ENCODE assay signal across 24 cellular contexts in genomic region chr18:55841314-55841713, GRCh38.
"Had no signal": no experiment of that assay in that cellular context is flagged by ENCODE, and none has a peak within 500 bp of the region (broad histone marks: within the 10 kb centered on the region; RNA-seq: fewer than 3 reads in every experiment).

No MANE protein-coding gene starts in this region.

- H3K27me3 Mint-ChIP-seq: naive thymus-derived CD8-positive, alpha-beta T cell had no signal

- H3K27ac Mint-ChIP-seq: immature natural killer cell; naive thymus-derived CD8-positive, alpha-beta T cell; nephron progenitor cell; stimulated activated effector memory CD8-positive, alpha-beta T cell treated with anti-CD3 and anti-CD28 coated beads, Interleukin-12 subunit alpha, Interleukin-12 subunit beta, amount 100 ng/mL, for 72 hours had no signal

- DNase-seq: dermis blood vessel endothelial cell; effector memory CD4-positive, alpha-beta T cell; hypothalamus; immature natural killer cell; islet precursor cell; kidney glomerular epithelial cell; left ventricle myocardium superior; lower lobe of right lung; naive thymus-derived CD8-positive, alpha-beta T cell; nephron progenitor cell; nucleus accumbens; right cardiac atrium; sigmoid colon; stimulated activated CD4-positive, alpha-beta T cell treated with anti-CD3 and anti-CD28 coated beads, Interleukin-2, amount 100 ng/mL, for 24 hours; stimulated activated CD4-positive, alpha-beta T cell treated with anti-CD3 and anti-CD28 coated beads, Interleukin-4, amount 100 ng/mL, for 24 hours; stimulated activated naive CD8-positive, alpha-beta T cell treated with anti-CD3 and anti-CD28 coated beads, Interleukin-15, Interleukin-2, amounts not matched to agents 100 U/mL and 50 U/mL, for 24 hours; substantia nigra; testis had no signal

- H3K4me1 ChIP-seq: lower lobe of right lung, sigmoid colon, testis had no signal

- H3K4me3 ChIP-seq: coronary artery, esophagus muscularis mucosa, lower lobe of right lung, prostate gland, sigmoid colon, tibial nerve, upper lobe of left lung had no signal

- H3K9me3 ChIP-seq: lower lobe of right lung, prostate gland, sigmoid colon, testis had no signal

- ATAC-seq: left ventricle myocardium superior; naive thymus-derived CD8-positive, alpha-beta T cell; right cardiac atrium; stimulated activated effector memory CD8-positive, alpha-beta T cell treated with anti-CD3 and anti-CD28 coated beads, Interleukin-12 subunit alpha, Interleukin-12 subunit beta, amount 100 ng/mL, for 72 hours; stimulated activated naive CD8-positive, alpha-beta T cell treated with anti-CD3 and anti-CD28 coated beads, Interleukin-15, Interleukin-2, amounts not matched to agents 100 U/mL and 50 U/mL, for 24 hours had no signal

- H3K4me1 Mint-ChIP-seq: immature natural killer cell; naive thymus-derived CD8-positive, alpha-beta T cell; stimulated activated effector memory CD8-positive, alpha-beta T cell treated with anti-CD3 and anti-CD28 coated beads, Interleukin-12 subunit alpha, Interleukin-12 subunit beta, amount 100 ng/mL, for 72 hours had no signal

- H3K27ac ChIP-seq: coronary artery, esophagus muscularis mucosa, lower lobe of right lung, prostate gland, sigmoid colon, testis, tibial nerve, upper lobe of left lung had no signal

- H3K36me3 Mint-ChIP-seq: immature natural killer cell; naive thymus-derived CD8-positive, alpha-beta T cell; stimulated activated effector memory CD8-positive, alpha-beta T cell treated with anti-CD3 and anti-CD28 coated beads, Interleukin-12 subunit alpha, Interleukin-12 subunit beta, amount 100 ng/mL, for 72 hours had no signal

- H3K4me3 Mint-ChIP-seq: immature natural killer cell; naive thymus-derived CD8-positive, alpha-beta T cell; nephron progenitor cell; stimulated activated effector memory CD8-positive, alpha-beta T cell treated with anti-CD3 and anti-CD28 coated beads, Interleukin-12 subunit alpha, Interleukin-12 subunit beta, amount 100 ng/mL, for 72 hours had no signal

- H3K36me3 ChIP-seq: esophagus muscularis mucosa, lower lobe of right lung, prostate gland, sigmoid colon, tibial nerve, upper lobe of left lung had no signal
